ENCODE assay signal across 12 cellular contexts in the genomic region with DNA sequence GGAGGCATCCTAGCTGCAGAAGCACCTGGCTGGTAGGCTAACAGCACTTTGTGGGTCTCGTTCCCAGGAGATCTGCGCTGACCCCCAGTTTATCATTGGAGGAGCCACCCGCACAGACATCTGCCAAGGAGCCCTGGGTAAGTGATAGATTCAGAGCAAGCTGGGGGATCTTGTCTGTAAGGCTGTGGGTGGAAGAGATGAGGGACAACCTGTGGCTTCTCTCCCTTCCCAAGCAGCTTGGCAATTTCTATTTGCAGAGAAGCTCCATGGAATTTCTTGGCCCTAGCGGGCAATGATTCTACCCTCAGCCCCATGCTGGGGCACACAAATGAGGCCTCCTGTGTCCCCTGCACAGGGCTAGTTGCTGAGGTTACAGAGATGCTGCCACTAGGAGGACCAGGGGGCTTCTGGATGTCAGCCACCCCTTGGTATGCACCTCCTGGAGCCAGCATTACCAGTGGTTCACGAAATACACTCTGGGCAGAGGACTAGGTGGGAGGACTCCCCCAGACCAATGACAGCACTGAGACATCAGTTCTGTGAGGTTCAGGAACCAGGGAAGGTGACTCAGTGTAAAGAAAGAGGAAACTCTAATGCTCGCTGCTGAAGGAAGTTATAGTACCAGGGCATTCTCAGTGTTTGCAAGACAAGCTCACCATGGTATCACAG. TPM values are rescaled to one million over a fixed set of nuclear protein-coding genes. Genes with fewer than 3 reads are reported as not detected.
DNase-seq lines count a peak whose midpoint lies in the region; ATAC-seq, FAIRE-seq and TF ChIP-seq lines count a peak whose summit lies in the region.
"Had no signal": no experiment of that assay in that cellular context is flagged by ENCODE, and none has a peak within 500 bp of the region (broad histone marks: within the 10 kb centered on the region; RNA-seq: fewer than 3 reads in every experiment).

No MANE protein-coding gene starts in this region.

- H3K9me3 ChIP-seq in A549: no peaks in the 10 kb centered on the region
- H3K9me3 ChIP-seq: thyroid gland had no signal

- POLR2A ChIA-PET in A549 (lab: Yijun Ruan, JAX): interaction anchor here (1.2 to 2.0 kb wide), 2 partner anchors 10 to 13 kb away, joined by 5 to 7 read pairs; no protein-coding TSS in a partner anchor
- POLR2A ChIA-PET in activated CD4-positive, alpha-beta memory T cell treated with anti-CD3 and anti-CD28 coated beads, Interleukin-2, amount 10 ng/mL, durations not matched to agents 7 days and 5 days (lab: Charles Lee): interaction anchor here (0.7 to 4.3 kb wide), 9 partner anchors 10 to 128 kb away, joined by 3 to 59 read pairs (median 4); partner anchors contain the start of gene TP53BP2

- TF ChIP-seq POLR2A in A549 (IDR thresholded peaks at IDR 0.05; ENCODE audit: low read length): no peak

- H3K4me2 ChIP-seq in A549: peak overlapping the region; percentile 88

- H3K4me3 ChIP-seq in A549: no peak overlapping the region; the same call in 2 of the 3 replicates
- H3K4me3 ChIP-seq: thyroid gland had no signal

- no peaks in the 10 kb centered on the region for H3K27me3 Mint-ChIP-seq in IgD-negative memory B cell
- no peaks in the 10 kb centered on the region for H3K27me3 Mint-ChIP-seq in activated CD4-positive, alpha-beta memory T cell treated with anti-CD3 and anti-CD28 coated beads, Interleukin-2, amount 10 ng/mL, durations not matched to agents 7 days and 5 days

- peak overlapping the region in 2 of 3 donors; percentile 75 to 94 for H3K27ac Mint-ChIP-seq in IgD-negative memory B cell
- peak overlapping the region; percentile 95 for H3K27ac Mint-ChIP-seq in activated CD4-positive, alpha-beta memory T cell treated with anti-CD3 and anti-CD28 coated beads, Interleukin-2, amount 10 ng/mL, durations not matched to agents 7 days and 5 days

- peak overlapping the region; percentile 99 for H3K27ac ChIP-seq in A549

- TF ChIP-seq RAD21 in A549 (conservative IDR thresholded peaks at IDR 0.05 in 1 of 2, IDR thresholded peaks at IDR 0.05 in 1 of 2): no peak

- CTCF ChIA-PET in A549 (lab: Yijun Ruan, JAX): interaction anchor here (0.8 to 7.1 kb wide), 5 partner anchors 10 to 40 kb away, joined by 3 to 84 read pairs (median 8); no protein-coding TSS in a partner anchor
- CTCF ChIA-PET in activated CD4-positive, alpha-beta memory T cell treated with anti-CD3 and anti-CD28 coated beads, Interleukin-2, amount 10 ng/mL, durations not matched to agents 7 days and 5 days (lab: Charles Lee): interaction anchor here (0.9 to 5.3 kb wide), 5 partner anchors 10 to 31 kb away, joined by 3 to 53 read pairs (median 18); no protein-coding TSS in a partner anchor

- peak in 1 of 2 experiments; percentile 8; a peak in 3 of 6 replicates for ATAC-seq in A549
- ATAC-seq in HG03135 (IDR thresholded peaks at IDR 0.05; ENCODE audit: unreplicated experiment): no peak
- ATAC-seq in HG02642 (IDR thresholded peaks at IDR 0.05; ENCODE audit: poor library complexity, unreplicated experiment): no peak
- no peak for ATAC-seq in HG03139 (IDR thresholded peaks at IDR 0.05; ENCODE audit: unreplicated experiment)

- WGBS in A549 (ENCODE audit: missing lambda C conversion rate): 55% methylated on average over 4 of the region's 6 CpGs

- peak overlapping the region; percentile 20 to 67 (median 30) for H3K4me3 Mint-ChIP-seq in IgD-negative memory B cell
- H3K4me3 Mint-ChIP-seq in activated CD4-positive, alpha-beta memory T cell treated with anti-CD3 and anti-CD28 coated beads, Interleukin-2, amount 10 ng/mL, durations not matched to agents 7 days and 5 days: peak overlapping the region; percentile 85

- FAIRE-seq in A549 (lab: Jason Lieb, UNC): no peak

- peaks cover 53 to 55% (median 55%) of the 10 kb centered on the region in 3 donors for H3K4me1 Mint-ChIP-seq in IgD-negative memory B cell
- H3K4me1 Mint-ChIP-seq in activated CD4-positive, alpha-beta memory T cell treated with anti-CD3 and anti-CD28 coated beads, Interleukin-2, amount 10 ng/mL, durations not matched to agents 7 days and 5 days: peaks cover 84% of the 10 kb centered on the region

- no peak for TF ChIP-seq CTCF in A549 (IDR thresholded peaks at IDR 0.05)

- peaks cover 5% of the 10 kb centered on the region for H3K36me3 Mint-ChIP-seq in IgD-negative memory B cell
- H3K36me3 Mint-ChIP-seq in activated CD4-positive, alpha-beta memory T cell treated with anti-CD3 and anti-CD28 coated beads, Interleukin-2, amount 10 ng/mL, durations not matched to agents 7 days and 5 days (ENCODE audit: low read depth): peaks cover 84% of the 10 kb centered on the region

- DNase-seq in A549 (ENCODE audit: low read depth in 1 of 2, low spot score in 1 of 2) (no peak), kidney glomerular epithelial cell (lab: John Stamatoyannopoulos, UW) (peak; percentile 26), nucleus accumbens (lab: John Stamatoyannopoulos, UW) (no peak)
- no peak for DNase-seq in activated CD4-positive, alpha-beta memory T cell treated with anti-CD3 and anti-CD28 coated beads, Interleukin-2, amount 10 ng/mL, durations not matched to agents 7 days and 5 days
- DNase-seq: activated CD4-positive, CD25-positive, alpha-beta regulatory T cell treated with anti-CD3 and anti-CD28 coated beads, Interleukin-2, amount 50 U/mL, for 72 hours; cortex of kidney; islet precursor cell; thyroid gland had no signal

- H3K4me1 ChIP-seq in A549: peaks cover 92% of the 10 kb centered on the region

- no peak for TF ChIP-seq EP300 in A549 (IDR thresholded peaks at IDR 0.05)

- no peaks in the 10 kb centered on the region for H3K9me3 Mint-ChIP-seq in IgD-negative memory B cell
- no peaks in the 10 kb centered on the region for H3K9me3 Mint-ChIP-seq in activated CD4-positive, alpha-beta memory T cell treated with anti-CD3 and anti-CD28 coated beads, Interleukin-2, amount 10 ng/mL, durations not matched to agents 7 days and 5 days

TF ChIP-seq in A549, 52 proteins besides CTCF, POLR2A, EP300 and RAD21:
- TF ChIP-seq HMGXB4 (CRISPR knock-in tag; IDR thresholded peaks at IDR 0.05; ENCODE audit: borderline replicate concordance) (no peak), NPAS2 (CRISPR knock-in tag; IDR thresholded peaks at IDR 0.05; ENCODE audit: borderline replicate concordance) (no peak), HES2 (IDR thresholded peaks at IDR 0.05) (no peak), FOSL2 (IDR thresholded peaks at IDR 0.05) (no peak), FOSL2 (CRISPR knock-in tag; IDR thresholded peaks at IDR 0.05) (peak; percentile 12; the same call in 1 of the 2 replicates)

RNA-seq across cellular contexts. Expression of gene CAPN2, which starts 5.5 kb away (rescaled TPM):
- 199 and 217 TPM in 2 replicates for polyA plus RNA-seq in A549 (2011; rRNA removed)
- polyA plus RNA-seq in A549 (2012; cell fraction: cytosol; rRNA removed): 132 and 138 TPM in 2 replicates
- 115 and 134 TPM in 2 replicates for polyA plus RNA-seq in A549 (2012; cell fraction: nucleus; rRNA removed)
- polyA plus RNA-seq in A549 (2017; fragmentation: RNase III; extraction: RNeasy Plus Mini Kit Qiagen cat#74134 plus additional on column Dnase treatment): 285 to 327 TPM (median 300 TPM) in 3 replicates
- polyA minus RNA-seq in A549 (2011; rRNA and poly(A)+ RNA removed): 153 and 163 TPM in 2 replicates
- polyA plus RNA-seq in IgD-negative memory B cell: 140 TPM
- 100 to 1,000 TPM; 263 TPM for total RNA-seq in activated CD4-positive, alpha-beta memory T cell treated with anti-CD3 and anti-CD28 coated beads, Interleukin-2, amount 10 ng/mL, durations not matched to agents 7 days and 5 days

RNA-seq across cellular contexts. Expression of gene CAPN8, which starts 52.3 kb away (rescaled TPM):
- polyA plus RNA-seq in A549 (2011; rRNA removed) (1.5 and 2.4 TPM in 2 replicates), A549 (2017; fragmentation: RNase III; extraction: RNeasy Plus Mini Kit Qiagen cat#74134 plus additional on column Dnase treatment) (0.20 to 0.51 TPM (median 0.39 TPM) in 3 replicates), IgD-negative memory B cell (not detected)
- 0.13 and 0.25 TPM in 2 replicates for polyA plus RNA-seq in A549 (2012; cell fraction: cytosol; rRNA removed)
- polyA plus RNA-seq in A549 (2012; cell fraction: nucleus; rRNA removed): 1.5 and 2.3 TPM in 2 replicates
- 0.87 and 1.5 TPM in 2 replicates for polyA minus RNA-seq in A549 (2011; rRNA and poly(A)+ RNA removed)
- total RNA-seq in activated CD4-positive, alpha-beta memory T cell treated with anti-CD3 and anti-CD28 coated beads, Interleukin-2, amount 10 ng/mL, durations not matched to agents 7 days and 5 days: under 1 TPM in 1 of 2 experiments, not detected in 1; 0.13 TPM
